In the genomic region with DNA sequence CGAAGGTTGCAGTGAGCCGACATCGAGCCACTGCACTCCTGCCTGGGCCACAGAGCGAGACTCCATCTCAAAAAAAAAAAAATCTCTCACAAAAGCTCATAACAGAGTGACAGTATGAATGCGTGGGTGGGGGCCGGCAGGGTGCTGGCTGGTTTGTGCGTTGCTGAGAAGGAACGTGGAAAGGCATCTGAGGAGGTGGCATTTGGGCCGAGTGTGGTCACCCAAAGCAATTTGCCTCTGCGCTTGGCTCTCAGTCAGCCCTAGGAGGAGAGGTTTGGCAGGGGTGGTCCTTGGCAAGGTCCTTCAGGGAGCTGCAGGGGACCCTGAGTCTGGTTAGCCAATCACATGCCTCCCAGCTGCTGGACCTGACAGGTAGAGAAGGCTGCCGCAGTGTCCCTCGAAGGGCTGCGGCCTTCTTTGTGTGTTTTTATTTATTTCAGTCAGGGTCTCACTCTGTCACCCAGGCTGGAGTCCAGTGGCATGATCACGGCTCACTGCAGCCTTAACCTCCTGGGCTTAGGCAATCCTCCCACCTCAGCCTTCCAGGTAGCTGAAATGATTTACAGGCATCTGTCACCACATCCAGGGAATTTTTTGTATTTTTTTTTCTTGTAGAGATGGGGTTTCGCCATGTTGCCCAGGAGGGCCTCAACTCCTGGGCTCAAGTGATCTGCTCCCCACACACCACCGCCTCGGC, we compare ENCODE assay signal across 22 cellular contexts. TPM values are rescaled to one million over a fixed set of nuclear protein-coding genes. Genes with fewer than 3 reads are reported as not detected.
"Had no signal": no experiment of that assay in that cellular context is flagged by ENCODE, and none has a peak within 500 bp of the region (broad histone marks: within the 10 kb centered on the region; RNA-seq: fewer than 3 reads in every experiment).

No MANE protein-coding gene starts in this region.

- H3K27ac ChIP-seq: breast epithelium, gastrocnemius medialis, heart left ventricle, transverse colon had no signal

- H3K4me3 ChIP-seq: breast epithelium, gastrocnemius medialis, heart left ventricle, smooth muscle cell, transverse colon had no signal

- H3K4me1 ChIP-seq: breast epithelium, gastrocnemius medialis, heart left ventricle, transverse colon had no signal

- H3K4me3 Mint-ChIP-seq: activated naive CD8-positive, alpha-beta T cell treated with anti-CD3 and anti-CD28 coated beads, Interleukin-2, amount 50 U/mL, for 24 hours; activated T-helper 1 cell treated with anti-CD3 and anti-CD28 coated beads, Interleukin-12 subunit alpha, Interleukin-12 subunit beta, Interleukin-2, Interleukin-4 antibody, amounts not matched to agents 30 ng/mL and 10 ng/mL and 1 ng/mL, durations not matched to agents 14 hours and 24 hours and 36 hours; naive B cell had no signal

- H3K4me2 ChIP-seq: smooth muscle cell had no signal

- ATAC-seq: activated naive CD8-positive, alpha-beta T cell treated with anti-CD3 and anti-CD28 coated beads, Interleukin-2, amount 50 U/mL, for 24 hours; gastrocnemius medialis; heart left ventricle; left colon had no signal

- H3K36me3 Mint-ChIP-seq: naive B cell had no signal

- H3K27me3 ChIP-seq: breast epithelium, gastrocnemius medialis, heart left ventricle had no signal

- H3K4me1 Mint-ChIP-seq: activated naive CD8-positive, alpha-beta T cell treated with anti-CD3 and anti-CD28 coated beads, Interleukin-2, amount 50 U/mL, for 24 hours had no signal

- H3K36me3 ChIP-seq: breast epithelium, gastrocnemius medialis, heart left ventricle, transverse colon had no signal

- H3K27ac Mint-ChIP-seq: activated naive CD8-positive, alpha-beta T cell treated with anti-CD3 and anti-CD28 coated beads, Interleukin-2, amount 50 U/mL, for 24 hours; activated T-helper 1 cell treated with anti-CD3 and anti-CD28 coated beads, Interleukin-12 subunit alpha, Interleukin-12 subunit beta, Interleukin-2, Interleukin-4 antibody, amounts not matched to agents 30 ng/mL and 10 ng/mL and 1 ng/mL, durations not matched to agents 14 hours and 24 hours and 36 hours; naive B cell had no signal

- DNase-seq: activated CD4-positive, alpha-beta T cell treated with anti-CD3 and anti-CD28 coated beads for 48 hours; activated CD8-positive, alpha-beta memory T cell treated with anti-CD3 and anti-CD28 coated beads for 24 hours; activated naive CD4-positive, alpha-beta T cell; activated naive CD8-positive, alpha-beta T cell treated with anti-CD3 and anti-CD28 coated beads, Interleukin-2, amount 50 U/mL, for 24 hours; cerebellar nuclear complex; dermis blood vessel endothelial cell; erythroblast; gastrocnemius medialis; left colon; mammary epithelial cell; naive B cell; stimulated activated CD4-positive, alpha-beta T cell treated with anti-CD3 and anti-CD28 coated beads, Interleukin-4, amount 100 ng/mL, for 4 hours; stimulated activated CD8-positive, alpha-beta memory T cell treated with anti-CD3 and anti-CD28 coated beads, Interleukin-4, amount 100 ng/mL, for 48 hours; stimulated activated naive CD4-positive, alpha-beta T cell treated with Interleukin-2 at 50 U/mL for 16 hours; T-helper 2 cell; transverse colon had no signal

- H3K9me3 ChIP-seq: breast epithelium, gastrocnemius medialis, heart left ventricle, transverse colon had no signal

- H3K9me3 Mint-ChIP-seq: activated naive CD8-positive, alpha-beta T cell treated with anti-CD3 and anti-CD28 coated beads, Interleukin-2, amount 50 U/mL, for 24 hours; activated T-helper 1 cell treated with anti-CD3 and anti-CD28 coated beads, Interleukin-12 subunit alpha, Interleukin-12 subunit beta, Interleukin-2, Interleukin-4 antibody, amounts not matched to agents 30 ng/mL and 10 ng/mL and 1 ng/mL, durations not matched to agents 14 hours and 24 hours and 36 hours had no signal

- H3K27me3 Mint-ChIP-seq: activated naive CD8-positive, alpha-beta T cell treated with anti-CD3 and anti-CD28 coated beads, Interleukin-2, amount 50 U/mL, for 24 hours had no signal

RNA-seq across cellular contexts. Expression of gene MRGPRG, which starts 30.0 kb away (rescaled TPM):
- total RNA-seq: activated T-helper 1 cell treated with anti-CD3 and anti-CD28 coated beads, Interleukin-12 subunit alpha, Interleukin-12 subunit beta, Interleukin-2, Interleukin-4 antibody, amounts not matched to agents 30 ng/mL and 10 ng/mL and 1 ng/mL, durations not matched to agents 14 hours and 24 hours and 36 hours; aorta; breast epithelium; dermis blood vessel endothelial cell; gastrocnemius medialis; heart left ventricle; left colon; mammary epithelial cell; mononuclear cell; smooth muscle cell; transverse colon had no signal
- polyA plus RNA-seq: aorta, heart left ventricle, mammary epithelial cell, smooth muscle cell had no signal

RNA-seq across cellular contexts. Expression of gene MRGPRE, which starts 43.6 kb away (rescaled TPM):
- total RNA-seq: activated T-helper 1 cell treated with anti-CD3 and anti-CD28 coated beads, Interleukin-12 subunit alpha, Interleukin-12 subunit beta, Interleukin-2, Interleukin-4 antibody, amounts not matched to agents 30 ng/mL and 10 ng/mL and 1 ng/mL, durations not matched to agents 14 hours and 24 hours and 36 hours; aorta; breast epithelium; dermis blood vessel endothelial cell; gastrocnemius medialis; left colon; mononuclear cell; smooth muscle cell; transverse colon had no signal
- polyA plus RNA-seq: aorta, mammary epithelial cell, smooth muscle cell had no signal
